8 cellular contexts compared by ENCODE assay signal in the genomic region with DNA sequence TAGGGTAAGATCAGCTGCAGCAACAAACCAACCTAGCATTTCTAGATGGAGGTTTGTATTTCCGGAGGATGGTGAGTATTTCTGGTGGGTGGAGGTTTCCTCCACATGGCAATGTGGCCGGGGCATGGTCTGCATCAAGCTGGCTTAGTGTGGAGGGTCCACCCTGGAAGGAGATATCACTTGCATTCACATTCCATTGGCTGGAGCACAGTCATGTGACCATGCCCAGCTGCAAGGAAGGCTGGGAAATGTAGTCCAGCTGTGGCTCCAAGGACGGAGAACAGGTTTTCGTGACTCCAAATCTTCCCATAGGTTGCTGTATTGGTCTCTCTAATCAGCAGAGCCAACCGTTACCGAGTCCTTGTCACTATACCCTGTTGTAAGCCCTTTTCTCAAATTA.
DNase-seq lines count a peak whose midpoint lies in the region; ATAC-seq and TF ChIP-seq lines count a peak whose summit lies in the region.

No MANE protein-coding gene starts in this region.

- peak overlapping the region; percentile 43 for H3K4me3 Mint-ChIP-seq in activated naive CD8-positive, alpha-beta T cell treated with anti-CD3 and anti-CD28 coated beads, Interleukin-2, amount 50 U/mL, for 24 hours
- peak overlapping the region; percentile 66 to 68 for H3K4me3 Mint-ChIP-seq in stimulated activated naive CD8-positive, alpha-beta T cell treated with anti-CD3 and anti-CD28 coated beads, Interleukin-15, amount 100 ng/mL, for 72 hours

- H3K9ac ChIP-seq in GM23248 = no peak overlapping the region

- peak; percentile 17 for ATAC-seq in activated naive CD8-positive, alpha-beta T cell treated with anti-CD3 and anti-CD28 coated beads, Interleukin-2, amount 50 U/mL, for 24 hours
- ATAC-seq in stimulated activated naive CD8-positive, alpha-beta T cell treated with anti-CD3 and anti-CD28 coated beads, Interleukin-15, amount 100 ng/mL, for 72 hours = no peak
- ATAC-seq in HG03460 (IDR thresholded peaks at IDR 0.05; ENCODE audit: unreplicated experiment) = no peak
- no peak for ATAC-seq in GM18520 (IDR thresholded peaks at IDR 0.05; ENCODE audit: unreplicated experiment)

- peaks cover 42% of the 10 kb centered on the region for H3K4me1 ChIP-seq in BE2C
- peaks cover 23% of the 10 kb centered on the region for H3K4me1 ChIP-seq in GM23248 (ENCODE audit: insufficient read depth)

- H3K36me3 Mint-ChIP-seq in activated naive CD8-positive, alpha-beta T cell treated with anti-CD3 and anti-CD28 coated beads, Interleukin-2, amount 50 U/mL, for 24 hours (ENCODE audit: low read depth) = peaks cover 2% of the 10 kb centered on the region

- H3K4me3 ChIP-seq in BE2C (ENCODE audit: low read depth, low read length) (no peak overlapping the region; the same call in 1 of the 2 replicates), GM23248 (no peak overlapping the region)

- peaks cover 92% of the 10 kb centered on the region for H3K79me2 ChIP-seq in GM23248 (ENCODE audit: insufficient read depth)

- H2AFZ ChIP-seq in GM23248 = no peak overlapping the region

- no peak overlapping the region for H3K27ac ChIP-seq in GM23248

- H3K27me3 Mint-ChIP-seq in activated naive CD8-positive, alpha-beta T cell treated with anti-CD3 and anti-CD28 coated beads, Interleukin-2, amount 50 U/mL, for 24 hours = no peaks in the 10 kb centered on the region
- H3K27me3 Mint-ChIP-seq in stimulated activated naive CD8-positive, alpha-beta T cell treated with anti-CD3 and anti-CD28 coated beads, Interleukin-15, amount 100 ng/mL, for 72 hours = no peaks in the 10 kb centered on the region

- no peaks in the 10 kb centered on the region for H4K20me1 ChIP-seq in GM23248 (ENCODE audit: insufficient read depth)

- in situ Hi-C loops in GM23248 (cut with MboI) = no loop called here

- no peaks in the 10 kb centered on the region for H3K9me3 ChIP-seq in BE2C
- no peaks in the 10 kb centered on the region for H3K9me3 ChIP-seq in GM23248 (ENCODE audit: low read depth)

- H3K9me3 Mint-ChIP-seq in activated naive CD8-positive, alpha-beta T cell treated with anti-CD3 and anti-CD28 coated beads, Interleukin-2, amount 50 U/mL, for 24 hours = no peaks in the 10 kb centered on the region
- no peaks in the 10 kb centered on the region for H3K9me3 Mint-ChIP-seq in stimulated activated naive CD8-positive, alpha-beta T cell treated with anti-CD3 and anti-CD28 coated beads, Interleukin-15, amount 100 ng/mL, for 72 hours

- H3K9me2 ChIP-seq in GM23248 (ENCODE audit: insufficient read depth) = no peaks in the 10 kb centered on the region

- TF ChIP-seq CTCF in BE2C (IDR thresholded peaks at IDR 0.05; ENCODE audit: low read depth, low read length) = no peak

- H3K27ac Mint-ChIP-seq in activated naive CD8-positive, alpha-beta T cell treated with anti-CD3 and anti-CD28 coated beads, Interleukin-2, amount 50 U/mL, for 24 hours = peak overlapping the region; percentile 82
- H3K27ac Mint-ChIP-seq in stimulated activated naive CD8-positive, alpha-beta T cell treated with anti-CD3 and anti-CD28 coated beads, Interleukin-15, amount 100 ng/mL, for 72 hours = peak overlapping the region; percentile 13 to 93

- H3K4me2 ChIP-seq in GM23248 (ENCODE audit: unreplicated experiment) = no peak overlapping the region

- peaks cover 63% of the 10 kb centered on the region for H3K4me1 Mint-ChIP-seq in activated naive CD8-positive, alpha-beta T cell treated with anti-CD3 and anti-CD28 coated beads, Interleukin-2, amount 50 U/mL, for 24 hours
- H3K4me1 Mint-ChIP-seq in stimulated activated naive CD8-positive, alpha-beta T cell treated with anti-CD3 and anti-CD28 coated beads, Interleukin-15, amount 100 ng/mL, for 72 hours = peaks cover 82% of the 10 kb centered on the region

- 56 to 66% methylated on average over 6 of the region's 6 CpGs for WGBS in GM23248 (ENCODE audit: low coverage in 1 of 2, low lambda C conversion rate in 2 of 2, missing lambda C conversion rate in 2 of 2), 2 experiments

- DNase-seq in BE2C (peak; percentile 76), GM23248 (peak; percentile 56), SHP77 treated with DMSO at 0.1 percent for 48 hours (lab: John Stamatoyannopoulos, UW) (peak; percentile 50), iPS-NIHi7 (ENCODE audit: extremely low spot score) (peak; percentile 83)
- DNase-seq in activated naive CD8-positive, alpha-beta T cell treated with anti-CD3 and anti-CD28 coated beads, Interleukin-2, amount 50 U/mL, for 24 hours = peak; percentile 63
- DNase-seq in stimulated activated naive CD8-positive, alpha-beta T cell treated with anti-CD3 and anti-CD28 coated beads, Interleukin-15, amount 100 ng/mL, for 72 hours = peak; percentile 35 to 63

- H3F3A ChIP-seq in GM23248 (ENCODE audit: insufficient read depth) = peaks cover 4% of the 10 kb centered on the region; the same call in 1 of the 2 replicates

- H3K36me3 ChIP-seq in BE2C (no peaks in the 10 kb centered on the region), GM23248 (ENCODE audit: low read depth) (no peaks in the 10 kb centered on the region)

- H3K27me3 ChIP-seq in BE2C (no peaks in the 10 kb centered on the region), GM23248 (replicated peaks; ENCODE audit: insufficient read depth) (no peaks in the 10 kb centered on the region)
